In genomic region chr15:99197861-99198260, GRCh38 we compare ENCODE assay signal across 19 cellular contexts.
"Had no signal": no experiment of that assay in that cellular context is flagged by ENCODE, and none has a peak within 500 bp of the region (broad histone marks: within the 10 kb centered on the region; RNA-seq: fewer than 3 reads in every experiment).

No MANE protein-coding gene starts in this region.

- H3K36me3 ChIP-seq: colonic mucosa had no signal

- H3K4me3 ChIP-seq: colonic mucosa, gastroesophageal sphincter, skin epidermis, transverse colon, vagina had no signal

- H3K9me3 Mint-ChIP-seq: activated naive CD4-positive, alpha-beta T cell treated with anti-CD3 and anti-CD28 coated beads, Interleukin-2, amount 10 ng/mL, durations not matched to agents 7 days and 5 days; natural killer cell treated with Interleukin-12 subunit alpha and Interleukin-12 subunit beta and Interleukin-15 and Interleukin-18, amount 100 ng/mL, for 72 hours had no signal

- H3K4me1 Mint-ChIP-seq: activated naive CD4-positive, alpha-beta T cell treated with anti-CD3 and anti-CD28 coated beads, Interleukin-2, amount 10 ng/mL, durations not matched to agents 7 days and 5 days had no signal

- H3K27me3 Mint-ChIP-seq: activated naive CD4-positive, alpha-beta T cell treated with anti-CD3 and anti-CD28 coated beads, Interleukin-2, amount 10 ng/mL, durations not matched to agents 7 days and 5 days; progenitor cell of endocrine pancreas had no signal

- DNase-seq: activated CD4-positive, alpha-beta T cell treated with anti-CD3 and anti-CD28 coated beads, Interleukin-2, amount 50 U/mL, for 48 hours; activated CD4-positive, CD25-positive, alpha-beta regulatory T cell treated with anti-CD3 and anti-CD28 coated beads, Interleukin-2, amount 50 U/mL, for 72 hours; activated naive CD4-positive, alpha-beta T cell treated with anti-CD3 and anti-CD28 coated beads, Interleukin-2, amount 10 ng/mL, durations not matched to agents 7 days and 5 days; colonic mucosa; left ventricle myocardium superior; mesendoderm; right cardiac atrium; stimulated activated CD4-positive, alpha-beta T cell treated with anti-CD3 and anti-CD28 coated beads, Interleukin-15, amount 100 ng/mL, for 24 hours; stimulated activated CD4-positive, alpha-beta T cell treated with anti-CD3 and anti-CD28 coated beads, Interleukin-4, amount 100 ng/mL, for 1 hour; stimulated activated naive CD4-positive, alpha-beta T cell treated with Interleukin-2 at 50 U/mL for 16 hours; substantia nigra; T-helper 1 cell; T1000; transverse colon had no signal

- H3K4me1 ChIP-seq: colonic mucosa, transverse colon, vagina had no signal

- H3K36me3 Mint-ChIP-seq: activated naive CD4-positive, alpha-beta T cell treated with anti-CD3 and anti-CD28 coated beads, Interleukin-2, amount 10 ng/mL, durations not matched to agents 7 days and 5 days; natural killer cell treated with Interleukin-12 subunit alpha and Interleukin-12 subunit beta and Interleukin-15 and Interleukin-18, amount 100 ng/mL, for 72 hours had no signal

- H3K9me3 ChIP-seq: colonic mucosa, gastroesophageal sphincter, transverse colon, vagina had no signal

- H3K27ac ChIP-seq: colonic mucosa, skin epidermis, transverse colon, vagina had no signal

- H3K27me3 ChIP-seq: colonic mucosa, gastroesophageal sphincter, transverse colon, vagina had no signal

- ATAC-seq: gastroesophageal sphincter, left ventricle myocardium superior, right cardiac atrium had no signal

- H3K4me3 Mint-ChIP-seq: activated naive CD4-positive, alpha-beta T cell treated with anti-CD3 and anti-CD28 coated beads, Interleukin-2, amount 10 ng/mL, durations not matched to agents 7 days and 5 days; natural killer cell treated with Interleukin-12 subunit alpha and Interleukin-12 subunit beta and Interleukin-15 and Interleukin-18, amount 100 ng/mL, for 72 hours had no signal

- H3K27ac Mint-ChIP-seq: activated naive CD4-positive, alpha-beta T cell treated with anti-CD3 and anti-CD28 coated beads, Interleukin-2, amount 10 ng/mL, durations not matched to agents 7 days and 5 days; natural killer cell treated with Interleukin-12 subunit alpha and Interleukin-12 subunit beta and Interleukin-15 and Interleukin-18, amount 100 ng/mL, for 72 hours; progenitor cell of endocrine pancreas had no signal
